2 cellular contexts compared by ENCODE assay signal in the genomic region with DNA sequence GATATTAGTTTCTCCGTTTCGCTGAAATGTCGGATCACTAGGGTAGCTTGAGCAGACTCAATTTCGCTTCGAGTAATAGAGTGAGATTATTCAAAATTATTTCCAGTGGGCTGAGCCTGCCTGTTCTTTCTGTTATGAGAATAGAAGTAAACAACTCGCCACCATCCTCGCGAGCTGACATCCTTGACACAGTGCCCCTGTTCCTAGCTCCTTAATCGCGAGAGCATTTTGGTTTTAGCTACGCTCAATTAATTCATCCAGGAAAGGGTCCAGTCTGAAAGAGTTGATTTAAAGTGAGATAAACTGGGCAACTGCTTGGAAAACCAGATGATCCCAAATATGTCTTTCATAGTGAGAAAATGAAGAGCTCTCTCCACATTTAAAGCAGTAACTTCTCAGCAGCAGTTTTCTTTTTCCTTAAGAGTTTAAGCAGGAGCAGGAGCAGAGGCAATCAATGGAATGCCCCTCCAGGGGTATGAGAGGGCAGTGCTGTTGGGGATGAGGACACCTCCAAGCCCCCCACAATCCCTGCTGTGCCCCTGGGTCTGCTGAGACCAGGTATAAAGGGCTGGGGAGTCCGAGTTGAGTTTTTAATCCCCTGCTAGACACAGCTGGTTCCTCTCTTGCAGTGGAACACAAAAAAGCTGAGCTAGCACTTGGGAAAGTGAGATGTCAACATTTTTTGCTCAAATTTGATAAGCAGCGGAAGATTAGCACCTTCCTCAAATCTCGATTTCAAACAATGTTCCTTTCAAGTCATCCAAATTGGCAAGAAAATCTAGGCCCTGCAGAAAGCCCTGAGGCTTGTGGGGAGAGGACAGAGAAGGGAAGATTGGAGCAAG.
TF ChIP-seq lines count a peak whose summit lies in the region.

No MANE protein-coding gene starts in this region.

TF ChIP-seq in IMR-90, 13 proteins besides CTCF, POLR2A, EP300 and RAD21:
- peak; percentile 60; the same call in 1 of the 2 replicates for TF ChIP-seq MAFK (IDR thresholded peaks at IDR 0.05; ENCODE audit: low read depth, low read length)
- TF ChIP-seq, protein P1, sequence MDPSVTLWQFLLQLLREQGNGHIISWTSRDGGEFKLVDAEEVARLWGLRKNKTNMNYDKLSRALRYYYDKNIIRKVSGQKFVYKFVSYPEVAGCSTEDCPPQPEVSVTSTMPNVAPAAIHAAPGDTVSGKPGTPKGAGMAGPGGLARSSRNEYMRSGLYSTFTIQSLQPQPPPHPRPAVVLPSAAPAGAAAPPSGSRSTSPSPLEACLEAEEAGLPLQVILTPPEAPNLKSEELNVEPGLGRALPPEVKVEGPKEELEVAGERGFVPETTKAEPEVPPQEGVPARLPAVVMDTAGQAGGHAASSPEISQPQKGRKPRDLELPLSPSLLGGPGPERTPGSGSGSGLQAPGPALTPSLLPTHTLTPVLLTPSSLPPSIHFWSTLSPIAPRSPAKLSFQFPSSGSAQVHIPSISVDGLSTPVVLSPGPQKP (IDR thresholded peaks at IDR 0.05; ENCODE audit: borderline replicate concordance, low read depth, low read length) = no peak

TF ChIP-seq in HEK293T, 16 proteins besides CTCF, POLR2A, EP300 and RAD21:
- TF ChIP-seq BHLHE40 (IDR thresholded peaks at IDR 0.05; ENCODE audit: borderline replicate concordance) (no peak), NFRKB (IDR thresholded peaks at IDR 0.05) (no peak), L3MBTL2 (conservative IDR thresholded peaks at IDR 0.05) (no peak), ELF4 (IDR thresholded peaks at IDR 0.05) (no peak), SUZ12 (IDR thresholded peaks at IDR 0.05) (no peak), CTBP1 (IDR thresholded peaks at IDR 0.05; ENCODE audit: borderline replicate concordance) (no peak), FOXK2 (IDR thresholded peaks at IDR 0.05) (no peak), FOXM1 (IDR thresholded peaks at IDR 0.05; ENCODE audit: borderline replicate concordance) (no peak), SP1 (IDR thresholded peaks at IDR 0.05) (no peak)
- TF ChIP-seq, protein P2, sequence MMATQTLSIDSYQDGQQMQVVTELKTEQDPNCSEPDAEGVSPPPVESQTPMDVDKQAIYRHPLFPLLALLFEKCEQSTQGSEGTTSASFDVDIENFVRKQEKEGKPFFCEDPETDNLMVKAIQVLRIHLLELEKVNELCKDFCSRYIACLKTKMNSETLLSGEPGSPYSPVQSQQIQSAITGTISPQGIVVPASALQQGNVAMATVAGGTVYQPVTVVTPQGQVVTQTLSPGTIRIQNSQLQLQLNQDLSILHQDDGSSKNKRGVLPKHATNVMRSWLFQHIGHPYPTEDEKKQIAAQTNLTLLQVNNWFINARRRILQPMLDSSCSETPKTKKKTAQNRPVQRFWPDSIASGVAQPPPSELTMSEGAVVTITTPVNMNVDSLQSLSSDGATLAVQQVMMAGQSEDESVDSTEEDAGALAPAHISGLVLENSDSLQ (IDR thresholded peaks at IDR 0.05) = no peak
